In the genomic region with DNA sequence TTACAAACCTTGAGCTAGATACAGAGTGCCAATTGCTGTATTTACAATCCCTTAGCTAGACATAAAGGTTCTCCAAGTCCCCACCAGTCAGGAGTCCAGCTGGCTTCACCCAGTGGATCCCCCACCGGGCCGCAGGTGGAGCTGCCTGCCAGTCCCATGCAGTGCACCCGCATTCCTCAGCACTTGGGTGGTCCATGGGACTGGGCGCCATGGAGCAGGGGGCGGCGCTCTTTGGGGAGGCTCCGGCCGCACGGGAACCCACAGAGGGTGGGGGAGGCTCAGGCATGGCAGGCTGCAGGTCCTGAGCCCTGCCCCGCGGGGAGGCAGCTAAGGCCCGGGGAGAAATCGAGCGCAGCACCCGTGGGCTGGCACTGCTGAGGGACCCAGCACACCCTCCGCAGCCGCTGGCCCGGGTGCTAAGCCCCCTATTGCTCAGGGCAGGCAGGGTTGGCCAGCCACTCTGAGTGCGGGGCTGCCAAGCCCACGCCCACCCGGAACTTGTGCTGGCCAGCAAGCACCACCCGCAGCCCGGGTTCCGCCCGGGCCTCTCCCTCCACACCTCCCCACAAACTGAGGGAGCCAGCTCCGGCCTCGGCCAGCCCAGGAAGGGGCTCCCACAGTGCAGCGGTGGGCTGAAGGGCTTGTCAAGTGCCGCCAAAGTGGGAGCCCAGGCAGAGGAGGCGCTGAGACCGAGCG, we compare ENCODE assay signal across 9 cellular contexts. TPM values are rescaled to one million over a fixed set of nuclear protein-coding genes. Genes with fewer than 3 reads are reported as not detected.
DNase-seq lines count a peak whose midpoint lies in the region; ATAC-seq and TF ChIP-seq lines count a peak whose summit lies in the region.
"Not testable (repeated sequence)": the region's sequence is repeated elsewhere in the genome, so short reads cannot be mapped to it uniquely, and the experiment has no call there.
"Had no signal": no experiment of that assay in that cellular context is flagged by ENCODE, and none has a peak within 500 bp of the region (broad histone marks: within the 10 kb centered on the region; RNA-seq: fewer than 3 reads in every experiment).

No MANE protein-coding gene starts in this region.

- H3K79me2 ChIP-seq in OCI-LY3 (ENCODE audit: low read length), result not testable (repeated sequence)

- CTCF ChIA-PET in CD4-positive, alpha-beta memory T cell (lab: Charles Lee; ENCODE audit: partially characterized antibody), result interaction anchor here (1.3 to 2.8 kb wide), 4 partner anchors 13 to 46 kb away, joined by 3 to 12 read pairs (median 6); a partner anchor contains a TSS
- CTCF ChIA-PET in activated CD8-positive, alpha-beta memory T cell treated with anti-CD3 and anti-CD28 coated beads, Interleukin-2, amount 10 ng/mL, durations not matched to agents 7 days and 5 days (lab: Charles Lee), result not testable (repeated sequence)

- peak overlapping the region in 7 of 8 donors; percentile 94 to 100 (median 98) for H3K4me3 Mint-ChIP-seq in CD4-positive, alpha-beta memory T cell
- peak overlapping the region; percentile 98 for H3K4me3 Mint-ChIP-seq in T-helper 2 cell treated with Interferon-gamma antibody and Interleukin-4, amounts not matched to agents 5 μg/mL and 100 μg/mL, for 36 hours
- peak overlapping the region; percentile 90 for H3K4me3 Mint-ChIP-seq in activated CD8-positive, alpha-beta memory T cell treated with anti-CD3 and anti-CD28 coated beads, Interleukin-2, amount 10 ng/mL, durations not matched to agents 7 days and 5 days
- H3K4me3 Mint-ChIP-seq in activated naive CD8-positive, alpha-beta T cell, result peak overlapping the region; percentile 96
- peak overlapping the region; percentile 93 to 99 (median 98) for H3K4me3 Mint-ChIP-seq in naive thymus-derived CD8-positive, alpha-beta T cell
- H3K4me3 Mint-ChIP-seq in stimulated activated naive CD8-positive, alpha-beta T cell treated with anti-CD3 and anti-CD28 coated beads, Interleukin-15, amount 100 ng/mL, for 72 hours, result peak overlapping the region; percentile 94 to 96

- H3K27ac Mint-ChIP-seq in CD4-positive, alpha-beta memory T cell, result peak overlapping the region in 6 of 7 donors; percentile 95 to 100 (median 98)
- not testable (repeated sequence) for H3K27ac Mint-ChIP-seq in T-helper 2 cell treated with Interferon-gamma antibody and Interleukin-4, amounts not matched to agents 5 μg/mL and 100 μg/mL, for 36 hours; activated CD8-positive, alpha-beta memory T cell treated with anti-CD3 and anti-CD28 coated beads, Interleukin-2, amount 10 ng/mL, durations not matched to agents 7 days and 5 days; activated naive CD8-positive, alpha-beta T cell
- H3K27ac Mint-ChIP-seq in naive thymus-derived CD8-positive, alpha-beta T cell, result peak overlapping the region; percentile 96 to 100 (median 99)
- H3K27ac Mint-ChIP-seq in stimulated activated naive CD8-positive, alpha-beta T cell treated with anti-CD3 and anti-CD28 coated beads, Interleukin-15, amount 100 ng/mL, for 72 hours, result peak overlapping the region in 1 of 2 donors; percentile 98

- not testable (repeated sequence) for ATAC-seq in activated CD8-positive, alpha-beta memory T cell treated with anti-CD3 and anti-CD28 coated beads, Interleukin-2, amount 10 ng/mL, durations not matched to agents 7 days and 5 days; right cardiac atrium; naive thymus-derived CD8-positive, alpha-beta T cell
- peak; percentile 60 for ATAC-seq in stimulated activated naive CD8-positive, alpha-beta T cell treated with anti-CD3 and anti-CD28 coated beads, Interleukin-15, amount 100 ng/mL, for 72 hours

- peak overlapping the region; percentile 82; the same call in 1 of the 2 replicates for H2AFZ ChIP-seq in OCI-LY3 (ENCODE audit: low read depth, low read length)

- TF ChIP-seq CTCF in OCI-LY3 (IDR thresholded peaks at IDR 0.05; ENCODE audit: low read depth, low read length), result not testable (repeated sequence)

- POLR2A ChIA-PET in CD4-positive, alpha-beta memory T cell (lab: Charles Lee; ENCODE audit: partially characterized antibody), result interaction anchor here (0.6 to 3.7 kb wide), 6 partner anchors 11 to 48 kb away, joined by 3 to 43 read pairs (median 4); a partner anchor contains a TSS
- POLR2A ChIA-PET in naive thymus-derived CD8-positive, alpha-beta T cell (lab: Charles Lee), result interaction anchor here (0.8 to 1.4 kb wide), 3 partner anchors 9 to 46 kb away, joined by 3 to 11 read pairs (median 3); a partner anchor contains a TSS

- not testable (repeated sequence) for H3K9me3 ChIP-seq in CD4-positive, alpha-beta memory T cell (ENCODE audit: control insufficient read depth in 1 of 2, low read length in 2 of 2); OCI-LY3 (ENCODE audit: insufficient read depth, low read length); right cardiac atrium (ENCODE audit: control insufficient read depth, low read length)

- intact Hi-C loops in CD4-positive, alpha-beta memory T cell (cut with micrococcal nuclease), result loop anchor here (1.0 kb wide), 1 partner anchor 46 kb away; a partner anchor contains a TSS
- intact Hi-C loops in right cardiac atrium (cut with DNase I), result not testable (repeated sequence)

- DNase-seq in CD4-positive, alpha-beta memory T cell; T-helper 2 cell treated with Interferon-gamma antibody and Interleukin-4, amounts not matched to agents 5 μg/mL and 100 μg/mL, for 36 hours (ENCODE audit: low spot score); activated CD8-positive, alpha-beta memory T cell treated with anti-CD3 and anti-CD28 coated beads, Interleukin-2, amount 10 ng/mL, durations not matched to agents 7 days and 5 days; stimulated activated naive CD8-positive, alpha-beta T cell treated with anti-CD3 and anti-CD28 coated beads, Interleukin-15, amount 100 ng/mL, for 72 hours: not testable (repeated sequence)
- peak in 2 of 3 donors; percentile 45 to 53 for DNase-seq in right cardiac atrium
- DNase-seq in naive thymus-derived CD8-positive, alpha-beta T cell, result peak in 1 of 10 donors; percentile 9

- H3K9ac ChIP-seq in OCI-LY3 (ENCODE audit: low read length), result not testable (repeated sequence)

- H3K9me3 Mint-ChIP-seq in CD4-positive, alpha-beta memory T cell; T-helper 2 cell treated with Interferon-gamma antibody and Interleukin-4, amounts not matched to agents 5 μg/mL and 100 μg/mL, for 36 hours; activated CD8-positive, alpha-beta memory T cell treated with anti-CD3 and anti-CD28 coated beads, Interleukin-2, amount 10 ng/mL, durations not matched to agents 7 days and 5 days (ENCODE audit: low read depth); activated naive CD8-positive, alpha-beta T cell (ENCODE audit: low read depth); naive thymus-derived CD8-positive, alpha-beta T cell; stimulated activated naive CD8-positive, alpha-beta T cell treated with anti-CD3 and anti-CD28 coated beads, Interleukin-15, amount 100 ng/mL, for 72 hours: not testable (repeated sequence)

- H3K36me3 ChIP-seq in CD4-positive, alpha-beta memory T cell (ENCODE audit: insufficient read depth, low read length); OCI-LY3 (replicated peaks; ENCODE audit: low read depth, low read length): not testable (repeated sequence)

- peak overlapping the region; percentile 71 for H3K27ac ChIP-seq in CD4-positive, alpha-beta memory T cell (ENCODE audit: low read depth, low read length)
- H3K27ac ChIP-seq in OCI-LY3 (ENCODE audit: low read length); right cardiac atrium (ENCODE audit: low read length): not testable (repeated sequence)

- H3K36me3 Mint-ChIP-seq in CD4-positive, alpha-beta memory T cell; T-helper 2 cell treated with Interferon-gamma antibody and Interleukin-4, amounts not matched to agents 5 μg/mL and 100 μg/mL, for 36 hours (ENCODE audit: low read depth); activated CD8-positive, alpha-beta memory T cell treated with anti-CD3 and anti-CD28 coated beads, Interleukin-2, amount 10 ng/mL, durations not matched to agents 7 days and 5 days; activated naive CD8-positive, alpha-beta T cell; naive thymus-derived CD8-positive, alpha-beta T cell: not testable (repeated sequence)

- WGBS in right cardiac atrium, result 90% methylated on average over 32 of the region's 32 CpGs

- H3K4me3 ChIP-seq in CD4-positive, alpha-beta memory T cell (ENCODE audit: low read length in 2 of 2), result peak overlapping the region in 1 of 2 donors; percentile 62
- not testable (repeated sequence) for H3K4me3 ChIP-seq in OCI-LY3 (ENCODE audit: low read length); right cardiac atrium (ENCODE audit: low read length)

- not testable (repeated sequence) for H3K4me1 ChIP-seq in CD4-positive, alpha-beta memory T cell (ENCODE audit: insufficient read depth, low read length); right cardiac atrium (ENCODE audit: control insufficient read depth, insufficient read depth, low read length)
- H3K4me1 ChIP-seq in OCI-LY3 (ENCODE audit: low read length), result peaks cover 18% of the 10 kb centered on the region

- peaks cover 0 to 14% (median 6%) of the 10 kb centered on the region in 4 donors for H3K4me1 Mint-ChIP-seq in CD4-positive, alpha-beta memory T cell
- H3K4me1 Mint-ChIP-seq in T-helper 2 cell treated with Interferon-gamma antibody and Interleukin-4, amounts not matched to agents 5 μg/mL and 100 μg/mL, for 36 hours (ENCODE audit: low read depth); activated CD8-positive, alpha-beta memory T cell treated with anti-CD3 and anti-CD28 coated beads, Interleukin-2, amount 10 ng/mL, durations not matched to agents 7 days and 5 days; stimulated activated naive CD8-positive, alpha-beta T cell treated with anti-CD3 and anti-CD28 coated beads, Interleukin-15, amount 100 ng/mL, for 72 hours: not testable (repeated sequence)
- H3K4me1 Mint-ChIP-seq in activated naive CD8-positive, alpha-beta T cell (ENCODE audit: low read depth), result peaks cover 12% of the 10 kb centered on the region
- H3K4me1 Mint-ChIP-seq in naive thymus-derived CD8-positive, alpha-beta T cell, result peaks cover 0 to 16% (median 4%) of the 10 kb centered on the region in 4 donors

- not testable (repeated sequence) for H4K20me1 ChIP-seq in OCI-LY3 (ENCODE audit: insufficient read depth, low read length)

- H3K27me3 Mint-ChIP-seq in CD4-positive, alpha-beta memory T cell; T-helper 2 cell treated with Interferon-gamma antibody and Interleukin-4, amounts not matched to agents 5 μg/mL and 100 μg/mL, for 36 hours (ENCODE audit: low read depth); activated CD8-positive, alpha-beta memory T cell treated with anti-CD3 and anti-CD28 coated beads, Interleukin-2, amount 10 ng/mL, durations not matched to agents 7 days and 5 days; activated naive CD8-positive, alpha-beta T cell; naive thymus-derived CD8-positive, alpha-beta T cell; stimulated activated naive CD8-positive, alpha-beta T cell treated with anti-CD3 and anti-CD28 coated beads, Interleukin-15, amount 100 ng/mL, for 72 hours: not testable (repeated sequence)

- H3K4me2 ChIP-seq in OCI-LY3 (ENCODE audit: low read length), result not testable (repeated sequence)

- H3K27me3 ChIP-seq in CD4-positive, alpha-beta memory T cell (ENCODE audit: insufficient read depth, low read length); OCI-LY3 (ENCODE audit: low read depth, low read length); right cardiac atrium (ENCODE audit: control insufficient read depth, insufficient read depth): not testable (repeated sequence)

RNA-seq across cellular contexts. Expression of a gene that starts 34.1 kb away (rescaled TPM):
- not detected for total RNA-seq in CD4-positive, alpha-beta memory T cell
- polyA plus RNA-seq in CD4-positive, alpha-beta memory T cell, result not detected
- total RNA-seq in activated CD8-positive, alpha-beta memory T cell treated with anti-CD3 and anti-CD28 coated beads, Interleukin-2, amount 10 ng/mL, durations not matched to agents 7 days and 5 days, result not detected
- under 1 TPM; 0.08 to 0.26 (median 0.16) TPM for total RNA-seq in right cardiac atrium
- polyA plus RNA-seq in right cardiac atrium, result 0.29 TPM
- total RNA-seq in naive thymus-derived CD8-positive, alpha-beta T cell, result not detected
- not detected for polyA plus RNA-seq in naive thymus-derived CD8-positive, alpha-beta T cell

RNA-seq across cellular contexts. Expression of a gene that starts 45.9 kb away (rescaled TPM):
- total RNA-seq in CD4-positive, alpha-beta memory T cell, result under 1 TPM; 0.44 to 0.52 TPM
- 1 to 10 TPM; 1.4 to 8.3 TPM for polyA plus RNA-seq in CD4-positive, alpha-beta memory T cell
- total RNA-seq in activated CD8-positive, alpha-beta memory T cell treated with anti-CD3 and anti-CD28 coated beads, Interleukin-2, amount 10 ng/mL, durations not matched to agents 7 days and 5 days, result under 1 TPM; 0.19 to 0.53 TPM
- total RNA-seq in right cardiac atrium, result 1 to 10 TPM; 2.7 to 7.3 (median 3.7) TPM
- polyA plus RNA-seq in right cardiac atrium, result 11.3 TPM
- under 1 TPM; 0.47 to 0.52 TPM for total RNA-seq in naive thymus-derived CD8-positive, alpha-beta T cell
- 1 to 10 TPM in 2 of 3 donors, under 1 TPM in 1; 0.98 to 9.0 (median 2.2) TPM for polyA plus RNA-seq in naive thymus-derived CD8-positive, alpha-beta T cell
- total RNA-seq: A673 had no signal
